In genomic region chr20:52261792-52262191, GRCh38 we compare ENCODE assay signal across 7 cellular contexts.
"Had no signal": no experiment of that assay in that cellular context is flagged by ENCODE, and none has a peak within 500 bp of the region (broad histone marks: within the 10 kb centered on the region; RNA-seq: fewer than 3 reads in every experiment).

No MANE protein-coding gene starts in this region.

- H3K4me1 Mint-ChIP-seq: H9 had no signal

- DNase-seq: H9, HCEC 1CT, IMR-90, KBM-7 had no signal

- H3K27ac ChIP-seq: GM23248 had no signal

- H3K4me3 ChIP-seq: GM23248 had no signal

- FAIRE-seq: H1, H54 had no signal

- H3K27ac Mint-ChIP-seq: H9 had no signal

- H3K4me3 Mint-ChIP-seq: H9 had no signal

- H2AFZ ChIP-seq: GM23248 had no signal

- H3K9ac ChIP-seq: GM23248 had no signal
